Comparison of ENCODE assay signal across 18 cellular contexts in genomic region chr11:11538277-11538960, GRCh38.
DNase-seq lines count a peak whose midpoint lies in the region; ATAC-seq and TF ChIP-seq lines count a peak whose summit lies in the region.
"Had no signal": no experiment of that assay in that cellular context is flagged by ENCODE, and none has a peak within 500 bp of the region (broad histone marks: within the 10 kb centered on the region; RNA-seq: fewer than 3 reads in every experiment).

No MANE protein-coding gene starts in this region.

- peak; percentile 50 for DNase-seq in DMS 273 (lab: John Stamatoyannopoulos, UW; ENCODE audit: unreplicated experiment)
- DNase-seq in DMS 273 treated with DMSO at 0.1 percent for 48 hours (lab: John Stamatoyannopoulos, UW) = no peak
- no peak for DNase-seq in dorsolateral prefrontal cortex
- DNase-seq in lung (ENCODE audit: low spot score) = no peak
- DNase-seq in upper lobe of left lung = peak in 1 of 2 donors; percentile 34
- no peak for DNase-seq in mesenteric fat pad (ENCODE audit: low spot score)
- no peak for DNase-seq in AML-193 (lab: John Stamatoyannopoulos, UW)
- no peak for DNase-seq in activated CD4-positive, alpha-beta memory T cell treated with anti-CD3 and anti-CD28 coated beads, Interleukin-2, amount 10 ng/mL, durations not matched to agents 7 days and 5 days
- DNase-seq: activated CD4-positive, alpha-beta T cell treated with anti-CD3 and anti-CD28 coated beads, Interleukin-2, amount 10 ng/mL, durations not matched to agents 24 days and 14 days; activated T-cell treated with anti-CD3 and anti-CD28 coated beads, Interleukin-2, amount 50 U/mL, for 72 hours; CD8-positive, alpha-beta T cell; GF-D8; NCI-H1417; NCI-H526 treated with DMSO at 0.1 percent for 48 hours; stimulated activated CD4-positive, alpha-beta T cell treated with anti-CD3 and anti-CD28 coated beads, Interleukin-2, amount 100 ng/mL, for 24 hours; stimulated activated CD8-positive, alpha-beta memory T cell treated with anti-CD3 and anti-CD28 coated beads, Interleukin-4, amount 100 ng/mL, for 48 hours had no signal

- whole genome bisulfite sequencing in lung, 2 donors = 71 to 80% methylated on average over 12 of the region's 12 CpGs
- 70% methylated on average over 2 to 12 of the region's 12 CpGs for WGBS in upper lobe of left lung, 2 donors

- peaks cover 14 to 41% of the 10 kb centered on the region in 2 donors for H3K4me1 ChIP-seq in lung (ENCODE audit: control insufficient read depth in 2 of 2, insufficient read depth in 2 of 2, low read length in 2 of 2)
- peaks cover 42 to 54% (median 48%) of the 10 kb centered on the region in 4 donors for H3K4me1 ChIP-seq in upper lobe of left lung

- TF ChIP-seq POLR2A in upper lobe of left lung (IDR thresholded peaks at IDR 0.05) = no peak

- POLR2A ChIA-PET in activated CD4-positive, alpha-beta memory T cell treated with anti-CD3 and anti-CD28 coated beads, Interleukin-2, amount 10 ng/mL, durations not matched to agents 7 days and 5 days (lab: Charles Lee) = no interaction called here

- TF ChIP-seq CTCF in dorsolateral prefrontal cortex (IDR thresholded peaks at IDR 0.05 in 54 of 56, conservative IDR thresholded peaks at IDR 0.05 in 2 of 56; ENCODE audit: low read depth in 1 of 56, partially characterized antibody in 56 of 56) (no peak), lung (IDR thresholded peaks at IDR 0.05; ENCODE audit: control extremely low read depth, extremely low read depth) (no peak), upper lobe of left lung (IDR thresholded peaks at IDR 0.05) (no peak)

- peak overlapping the region in 42 of 59 donors; percentile 2 to 82 (median 42) for H3K27ac ChIP-seq in dorsolateral prefrontal cortex
- peak overlapping the region; percentile 35 to 73 for H3K27ac ChIP-seq in lung (ENCODE audit: low read depth in 1 of 2, low read length in 1 of 2)
- peak overlapping the region in 3 of 4 donors; percentile 31 to 75 (median 56) for H3K27ac ChIP-seq in upper lobe of left lung
- H3K27ac ChIP-seq: 22Rv1 had no signal

- H3K4me1 Mint-ChIP-seq in activated CD4-positive, alpha-beta memory T cell treated with anti-CD3 and anti-CD28 coated beads, Interleukin-2, amount 10 ng/mL, durations not matched to agents 7 days and 5 days = no peaks in the 10 kb centered on the region
- H3K4me1 Mint-ChIP-seq: activated CD4-positive, alpha-beta T cell treated with anti-CD3 and anti-CD28 coated beads, Interleukin-2, amount 10 ng/mL, durations not matched to agents 24 days and 14 days had no signal

- no peaks in the 10 kb centered on the region for H3K9me3 ChIP-seq in lung (ENCODE audit: control insufficient read depth in 2 of 2, insufficient read depth in 1 of 2, low read length in 1 of 2)
- no peaks in the 10 kb centered on the region for H3K9me3 ChIP-seq in upper lobe of left lung

- H3K27me3 ChIP-seq in dorsolateral prefrontal cortex = no peaks in the 10 kb centered on the region
- no peaks in the 10 kb centered on the region for H3K27me3 ChIP-seq in lung (ENCODE audit: control insufficient read depth, insufficient read depth)
- H3K27me3 ChIP-seq in upper lobe of left lung = no peaks in the 10 kb centered on the region

- no peaks in the 10 kb centered on the region for H3K9me3 Mint-ChIP-seq in activated CD4-positive, alpha-beta memory T cell treated with anti-CD3 and anti-CD28 coated beads, Interleukin-2, amount 10 ng/mL, durations not matched to agents 7 days and 5 days
- H3K9me3 Mint-ChIP-seq: activated CD4-positive, alpha-beta T cell treated with anti-CD3 and anti-CD28 coated beads, Interleukin-2, amount 10 ng/mL, durations not matched to agents 24 days and 14 days; activated T-cell treated with anti-CD3 and anti-CD28 coated beads, Interleukin-2, amount 50 U/mL, for 72 hours; CD8-positive, alpha-beta T cell; T-helper 2 cell treated with Interferon-gamma antibody and Interleukin-4, amounts not matched to agents 5 μg/mL and 100 μg/mL, for 36 hours had no signal

- no peaks in the 10 kb centered on the region for H3K27me3 Mint-ChIP-seq in activated CD4-positive, alpha-beta memory T cell treated with anti-CD3 and anti-CD28 coated beads, Interleukin-2, amount 10 ng/mL, durations not matched to agents 7 days and 5 days
- H3K27me3 Mint-ChIP-seq: activated CD4-positive, alpha-beta T cell treated with anti-CD3 and anti-CD28 coated beads, Interleukin-2, amount 10 ng/mL, durations not matched to agents 24 days and 14 days had no signal

- no peaks in the 10 kb centered on the region for H3K36me3 Mint-ChIP-seq in activated CD4-positive, alpha-beta memory T cell treated with anti-CD3 and anti-CD28 coated beads, Interleukin-2, amount 10 ng/mL, durations not matched to agents 7 days and 5 days (ENCODE audit: low read depth)
- H3K36me3 Mint-ChIP-seq: CD8-positive, alpha-beta T cell had no signal

- H3K36me3 ChIP-seq in lung (ENCODE audit: control insufficient read depth in 2 of 2, insufficient read depth in 2 of 2, low read length in 2 of 2) = no peaks in the 10 kb centered on the region
- no peaks in the 10 kb centered on the region for H3K36me3 ChIP-seq in upper lobe of left lung

- H3K4me3 ChIP-seq in dorsolateral prefrontal cortex (no peak overlapping the region), lung (no peak overlapping the region), upper lobe of left lung (no peak overlapping the region)

- CTCF ChIA-PET in activated CD4-positive, alpha-beta memory T cell treated with anti-CD3 and anti-CD28 coated beads, Interleukin-2, amount 10 ng/mL, durations not matched to agents 7 days and 5 days (lab: Charles Lee) = no interaction called here

- H3K27ac Mint-ChIP-seq in activated CD4-positive, alpha-beta memory T cell treated with anti-CD3 and anti-CD28 coated beads, Interleukin-2, amount 10 ng/mL, durations not matched to agents 7 days and 5 days = no peak overlapping the region
- H3K27ac Mint-ChIP-seq: activated CD4-positive, alpha-beta T cell treated with anti-CD3 and anti-CD28 coated beads, Interleukin-2, amount 10 ng/mL, durations not matched to agents 24 days and 14 days; activated T-cell treated with anti-CD3 and anti-CD28 coated beads, Interleukin-2, amount 50 U/mL, for 72 hours; CD8-positive, alpha-beta T cell; T-helper 2 cell treated with Interferon-gamma antibody and Interleukin-4, amounts not matched to agents 5 μg/mL and 100 μg/mL, for 36 hours had no signal

- TF ChIP-seq EP300 in upper lobe of left lung (IDR thresholded peaks at IDR 0.05) = no peak

- intact Hi-C loops in dorsolateral prefrontal cortex (cut with DNase I) = no loop called here

- no peak overlapping the region for H3K4me3 Mint-ChIP-seq in activated CD4-positive, alpha-beta memory T cell treated with anti-CD3 and anti-CD28 coated beads, Interleukin-2, amount 10 ng/mL, durations not matched to agents 7 days and 5 days
- H3K4me3 Mint-ChIP-seq: activated CD4-positive, alpha-beta T cell treated with anti-CD3 and anti-CD28 coated beads, Interleukin-2, amount 10 ng/mL, durations not matched to agents 24 days and 14 days; activated T-cell treated with anti-CD3 and anti-CD28 coated beads, Interleukin-2, amount 50 U/mL, for 72 hours; CD8-positive, alpha-beta T cell; T-helper 2 cell treated with Interferon-gamma antibody and Interleukin-4, amounts not matched to agents 5 μg/mL and 100 μg/mL, for 36 hours had no signal

- ATAC-seq in lung (ENCODE audit: insufficient read depth, low FRiP score) (no peak), upper lobe of left lung (ENCODE audit: low FRiP score in 2 of 2) (peak in 1 of 2 donors; percentile 8)
- ATAC-seq: activated T-cell treated with anti-CD3 and anti-CD28 coated beads, Interleukin-2, amount 50 U/mL, for 72 hours; CD8-positive, alpha-beta T cell had no signal
